In the genomic region with DNA sequence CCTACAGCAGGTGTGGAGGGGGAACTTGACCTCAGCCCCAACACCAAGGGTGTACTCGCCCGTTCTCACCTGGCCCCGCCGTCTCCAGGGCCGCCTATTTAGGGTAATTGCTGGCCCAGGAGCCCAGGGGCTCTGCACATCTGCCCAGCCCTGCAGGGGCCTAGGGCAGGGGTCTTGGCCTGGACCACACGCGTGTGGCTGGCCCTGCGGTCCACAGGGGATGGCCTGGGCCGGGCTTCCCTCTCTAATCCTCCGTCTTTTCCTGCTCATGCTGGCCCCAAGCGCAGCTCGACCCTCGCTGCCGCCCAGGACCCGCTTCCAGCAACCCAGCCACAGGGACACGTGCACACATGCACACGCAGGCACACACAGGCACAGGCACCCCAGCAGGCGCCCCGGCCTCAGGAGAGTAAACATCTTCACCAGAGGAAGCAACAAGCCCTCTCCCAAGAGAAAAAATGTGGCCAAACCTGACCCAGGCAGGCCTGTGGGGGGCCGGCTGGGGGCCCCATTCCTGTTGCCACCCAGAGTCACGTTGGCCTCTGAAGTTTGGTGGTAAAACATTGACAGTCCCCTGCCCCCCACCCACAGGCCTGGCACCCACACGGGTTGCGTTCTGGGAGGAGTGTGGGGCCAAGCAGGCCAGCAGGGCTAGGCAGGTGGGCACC, we compare ENCODE assay signal across 1 cellular context.
TF ChIP-seq lines count a peak whose summit lies in the region.

No MANE protein-coding gene starts in this region.

TF ChIP-seq in HepG2, 621 proteins besides CTCF, POLR2A, EP300 and RAD21 (continued from another document and continues in another):
- TF ChIP-seq, protein P1, sequence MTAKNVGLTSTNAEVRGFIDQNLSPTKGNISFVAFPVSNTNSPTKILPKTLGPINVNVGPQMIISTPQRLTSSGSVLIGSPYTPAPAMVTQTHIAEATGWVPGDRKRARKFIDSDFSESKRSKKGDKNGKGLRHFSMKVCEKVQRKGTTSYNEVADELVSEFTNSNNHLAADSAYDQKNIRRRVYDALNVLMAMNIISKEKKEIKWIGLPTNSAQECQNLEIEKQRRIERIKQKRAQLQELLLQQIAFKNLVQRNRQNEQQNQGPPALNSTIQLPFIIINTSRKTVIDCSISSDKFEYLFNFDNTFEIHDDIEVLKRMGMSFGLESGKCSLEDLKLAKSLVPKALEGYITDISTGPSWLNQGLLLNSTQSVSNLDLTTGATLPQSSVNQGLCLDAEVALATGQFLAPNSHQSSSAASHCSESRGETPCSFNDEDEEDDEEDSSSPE (CRISPR knock-in tag; IDR thresholded peaks at IDR 0.05) = peak; percentile 50; the same call in 1 of the 2 replicates
- TF ChIP-seq NKX3-1 (CRISPR knock-in tag; IDR thresholded peaks at IDR 0.05) (0 out of 2 replicates have a peak, but pooled peaks have one; percentile 28), MYC (CRISPR knock-in tag; IDR thresholded peaks at IDR 0.05; ENCODE audit: borderline replicate concordance) (peak; percentile 72; the same call in 1 of the 2 replicates), AGO1 (IDR thresholded peaks at IDR 0.05; ENCODE audit: low read depth, low read length, poor library complexity, severe bottlenecking) (peak; percentile 89), POLR2AphosphoS5 (IDR thresholded peaks at IDR 0.05; ENCODE audit: low read depth, low read length) (peak; percentile 51), SNAI1 (CRISPR knock-in tag; IDR thresholded peaks at IDR 0.05; ENCODE audit: borderline replicate concordance) (0 out of 2 replicates have a peak, but pooled peaks have one; percentile 80), FOXK1 (CRISPR knock-in tag; IDR thresholded peaks at IDR 0.05; ENCODE audit: borderline replicate concordance, low read depth) (no peak), PHF8 (CRISPR knock-in tag; IDR thresholded peaks at IDR 0.05) (no peak; the same call in 1 of the 2 replicates), ZNF317 (CRISPR knock-in tag; IDR thresholded peaks at IDR 0.05) (peak; percentile 17; the same call in 1 of the 2 replicates), ZNF460 (CRISPR knock-in tag; IDR thresholded peaks at IDR 0.05; ENCODE audit: borderline replicate concordance) (no peak), POLR2G (IDR thresholded peaks at IDR 0.05; ENCODE audit: low read depth, low read length) (peak; percentile 60), BRD4 (CRISPR knock-in tag; IDR thresholded peaks at IDR 0.05) (0 out of 2 replicates have a peak, but pooled peaks have one; percentile 34), AKAP8 (CRISPR knock-in tag; IDR thresholded peaks at IDR 0.05) (peak; percentile 58; the same call in 1 of the 2 replicates), SIX1 (CRISPR knock-in tag; IDR thresholded peaks at IDR 0.05; ENCODE audit: borderline replicate concordance) (no peak), NCOA1 (CRISPR knock-in tag; IDR thresholded peaks at IDR 0.05) (peak; percentile 70; the same call in 1 of the 2 replicates), ZNF446 (CRISPR knock-in tag; IDR thresholded peaks at IDR 0.05) (peak; percentile 84; the same call in 1 of the 2 replicates), ARID2 (CRISPR knock-in tag; IDR thresholded peaks at IDR 0.05; ENCODE audit: borderline replicate concordance) (no peak; the same call in 1 of the 2 replicates), ZNF337 (CRISPR knock-in tag; IDR thresholded peaks at IDR 0.05; ENCODE audit: borderline replicate concordance, low read depth) (no peak), CREM (IDR thresholded peaks at IDR 0.05) (peak; percentile 42), CREM (CRISPR knock-in tag; IDR thresholded peaks at IDR 0.05) (no peak), ZNF33B (CRISPR knock-in tag; IDR thresholded peaks at IDR 0.05) (no peak; the same call in 1 of the 2 replicates), ZBTB7A (CRISPR knock-in tag; IDR thresholded peaks at IDR 0.05) (peak; percentile 66), TEAD3 (CRISPR knock-in tag; optimal IDR thresholded peaks at IDR 0.05; ENCODE audit: borderline replicate concordance) (peak; percentile 33), ZSCAN30 (CRISPR knock-in tag; IDR thresholded peaks at IDR 0.05) (no peak), ZNF333 (CRISPR knock-in tag; IDR thresholded peaks at IDR 0.05; ENCODE audit: borderline replicate concordance) (peak; percentile 85; the same call in 1 of the 2 replicates), PCBP2 (optimal IDR thresholded peaks at IDR 0.05; ENCODE audit: low read depth, low read length, poor library complexity, severe bottlenecking) (no peak), ZNF792 (CRISPR knock-in tag; IDR thresholded peaks at IDR 0.05) (0 out of 2 replicates have a peak, but pooled peaks have one; percentile 20), KAT7 (CRISPR knock-in tag; IDR thresholded peaks at IDR 0.05; ENCODE audit: borderline replicate concordance) (0 out of 2 replicates have a peak, but pooled peaks have one; percentile 17), PITX1 (CRISPR knock-in tag; IDR thresholded peaks at IDR 0.05) (0 out of 2 replicates have a peak, but pooled peaks have one; percentile 14), YEATS4 (CRISPR knock-in tag; IDR thresholded peaks at IDR 0.05; ENCODE audit: borderline replicate concordance) (no peak), ZNF747 (CRISPR knock-in tag; IDR thresholded peaks at IDR 0.05; ENCODE audit: borderline replicate concordance) (peak; percentile 73; the same call in 1 of the 2 replicates)
- TF ChIP-seq, protein P2, sequence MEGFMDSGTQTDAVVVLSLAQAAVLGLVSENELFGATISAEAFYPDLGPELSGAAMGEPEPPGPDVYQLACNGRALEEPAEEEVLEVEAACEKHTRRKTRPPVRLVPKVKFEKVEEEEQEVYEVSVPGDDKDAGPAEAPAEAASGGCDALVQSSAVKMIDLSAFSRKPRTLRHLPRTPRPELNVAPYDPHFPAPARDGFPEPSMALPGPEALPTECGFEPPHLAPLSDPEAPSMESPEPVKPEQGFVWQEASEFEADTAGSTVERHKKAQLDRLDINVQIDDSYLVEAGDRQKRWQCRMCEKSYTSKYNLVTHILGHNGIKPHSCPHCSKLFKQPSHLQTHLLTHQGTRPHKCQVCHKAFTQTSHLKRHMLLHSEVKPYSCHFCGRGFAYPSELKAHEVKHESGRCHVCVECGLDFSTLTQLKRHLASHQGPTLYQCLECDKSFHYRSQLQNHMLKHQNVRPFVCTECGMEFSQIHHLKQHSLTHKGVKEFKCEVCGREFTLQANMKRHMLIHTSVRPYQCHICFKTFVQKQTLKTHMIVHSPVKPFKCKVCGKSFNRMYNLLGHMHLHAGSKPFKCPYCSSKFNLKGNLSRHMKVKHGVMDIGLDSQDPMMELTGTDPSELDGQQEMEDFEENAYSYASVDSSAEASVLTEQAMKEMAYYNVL (CRISPR knock-in tag; IDR thresholded peaks at IDR 0.05; ENCODE audit: borderline replicate concordance) = peak; percentile 37
- TF ChIP-seq, protein P3, sequence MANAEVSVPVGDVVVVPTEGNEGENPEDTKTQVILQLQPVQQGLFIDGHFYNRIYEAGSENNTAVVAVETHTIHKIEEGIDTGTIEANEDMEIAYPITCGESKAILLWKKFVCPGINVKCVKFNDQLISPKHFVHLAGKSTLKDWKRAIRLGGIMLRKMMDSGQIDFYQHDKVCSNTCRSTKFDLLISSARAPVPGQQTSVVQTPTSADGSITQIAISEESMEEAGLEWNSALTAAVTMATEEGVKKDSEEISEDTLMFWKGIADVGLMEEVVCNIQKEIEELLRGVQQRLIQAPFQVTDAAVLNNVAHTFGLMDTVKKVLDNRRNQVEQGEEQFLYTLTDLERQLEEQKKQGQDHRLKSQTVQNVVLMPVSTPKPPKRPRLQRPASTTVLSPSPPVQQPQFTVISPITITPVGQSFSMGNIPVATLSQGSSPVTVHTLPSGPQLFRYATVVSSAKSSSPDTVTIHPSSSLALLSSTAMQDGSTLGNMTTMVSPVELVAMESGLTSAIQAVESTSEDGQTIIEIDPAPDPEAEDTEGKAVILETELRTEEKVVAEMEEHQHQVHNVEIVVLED (CRISPR knock-in tag; IDR thresholded peaks at IDR 0.05; ENCODE audit: borderline replicate concordance) = no peak
- TF ChIP-seq, protein P4, sequence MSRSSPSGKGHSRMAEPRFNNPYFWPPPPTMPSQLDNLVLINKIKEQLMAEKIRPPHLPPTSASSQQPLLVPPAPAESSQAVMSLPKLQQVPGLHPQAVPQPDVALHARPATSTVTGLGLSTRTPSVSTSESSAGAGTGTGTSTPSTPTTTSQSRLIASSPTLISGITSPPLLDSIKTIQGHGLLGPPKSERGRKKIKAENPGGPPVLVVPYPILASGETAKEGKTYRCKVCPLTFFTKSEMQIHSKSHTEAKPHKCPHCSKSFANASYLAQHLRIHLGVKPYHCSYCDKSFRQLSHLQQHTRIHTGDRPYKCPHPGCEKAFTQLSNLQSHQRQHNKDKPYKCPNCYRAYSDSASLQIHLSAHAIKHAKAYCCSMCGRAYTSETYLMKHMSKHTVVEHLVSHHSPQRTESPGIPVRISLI (CRISPR knock-in tag; IDR thresholded peaks at IDR 0.05; ENCODE audit: borderline replicate concordance) = peak; percentile 41; the same call in 1 of the 2 replicates
- TF ChIP-seq, protein P5, sequence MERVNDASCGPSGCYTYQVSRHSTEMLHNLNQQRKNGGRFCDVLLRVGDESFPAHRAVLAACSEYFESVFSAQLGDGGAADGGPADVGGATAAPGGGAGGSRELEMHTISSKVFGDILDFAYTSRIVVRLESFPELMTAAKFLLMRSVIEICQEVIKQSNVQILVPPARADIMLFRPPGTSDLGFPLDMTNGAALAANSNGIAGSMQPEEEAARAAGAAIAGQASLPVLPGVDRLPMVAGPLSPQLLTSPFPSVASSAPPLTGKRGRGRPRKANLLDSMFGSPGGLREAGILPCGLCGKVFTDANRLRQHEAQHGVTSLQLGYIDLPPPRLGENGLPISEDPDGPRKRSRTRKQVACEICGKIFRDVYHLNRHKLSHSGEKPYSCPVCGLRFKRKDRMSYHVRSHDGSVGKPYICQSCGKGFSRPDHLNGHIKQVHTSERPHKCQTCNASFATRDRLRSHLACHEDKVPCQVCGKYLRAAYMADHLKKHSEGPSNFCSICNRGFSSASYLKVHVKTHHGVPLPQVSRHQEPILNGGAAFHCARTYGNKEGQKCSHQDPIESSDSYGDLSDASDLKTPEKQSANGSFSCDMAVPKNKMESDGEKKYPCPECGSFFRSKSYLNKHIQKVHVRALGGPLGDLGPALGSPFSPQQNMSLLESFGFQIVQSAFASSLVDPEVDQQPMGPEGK (CRISPR knock-in tag; IDR thresholded peaks at IDR 0.05) = peak; percentile 97
- TF ChIP-seq, protein P6, sequence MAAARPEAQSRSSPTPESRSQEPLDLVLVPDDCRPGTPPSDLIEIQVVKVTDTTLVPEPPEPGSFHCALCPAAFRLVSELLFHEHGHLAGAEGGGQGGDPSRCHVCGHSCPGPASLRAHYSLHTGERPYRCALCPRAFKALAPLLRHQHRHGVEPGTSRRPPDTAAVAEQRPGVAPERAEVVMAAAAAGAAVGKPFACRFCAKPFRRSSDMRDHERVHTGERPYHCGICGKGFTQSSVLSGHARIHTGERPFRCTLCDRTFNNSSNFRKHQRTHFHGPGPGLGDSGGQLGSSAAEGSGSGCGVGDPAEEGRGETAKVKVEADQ (CRISPR knock-in tag; IDR thresholded peaks at IDR 0.05; ENCODE audit: borderline replicate concordance) = 0 out of 2 replicates have a peak, but pooled peaks have one; percentile 5
- TF ChIP-seq, protein P7, sequence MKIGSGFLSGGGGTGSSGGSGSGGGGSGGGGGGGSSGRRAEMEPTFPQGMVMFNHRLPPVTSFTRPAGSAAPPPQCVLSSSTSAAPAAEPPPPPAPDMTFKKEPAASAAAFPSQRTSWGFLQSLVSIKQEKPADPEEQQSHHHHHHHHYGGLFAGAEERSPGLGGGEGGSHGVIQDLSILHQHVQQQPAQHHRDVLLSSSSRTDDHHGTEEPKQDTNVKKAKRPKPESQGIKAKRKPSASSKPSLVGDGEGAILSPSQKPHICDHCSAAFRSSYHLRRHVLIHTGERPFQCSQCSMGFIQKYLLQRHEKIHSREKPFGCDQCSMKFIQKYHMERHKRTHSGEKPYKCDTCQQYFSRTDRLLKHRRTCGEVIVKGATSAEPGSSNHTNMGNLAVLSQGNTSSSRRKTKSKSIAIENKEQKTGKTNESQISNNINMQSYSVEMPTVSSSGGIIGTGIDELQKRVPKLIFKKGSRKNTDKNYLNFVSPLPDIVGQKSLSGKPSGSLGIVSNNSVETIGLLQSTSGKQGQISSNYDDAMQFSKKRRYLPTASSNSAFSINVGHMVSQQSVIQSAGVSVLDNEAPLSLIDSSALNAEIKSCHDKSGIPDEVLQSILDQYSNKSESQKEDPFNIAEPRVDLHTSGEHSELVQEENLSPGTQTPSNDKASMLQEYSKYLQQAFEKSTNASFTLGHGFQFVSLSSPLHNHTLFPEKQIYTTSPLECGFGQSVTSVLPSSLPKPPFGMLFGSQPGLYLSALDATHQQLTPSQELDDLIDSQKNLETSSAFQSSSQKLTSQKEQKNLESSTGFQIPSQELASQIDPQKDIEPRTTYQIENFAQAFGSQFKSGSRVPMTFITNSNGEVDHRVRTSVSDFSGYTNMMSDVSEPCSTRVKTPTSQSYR (CRISPR knock-in tag; IDR thresholded peaks at IDR 0.05; ENCODE audit: borderline replicate concordance) = peak; percentile 20; the same call in 1 of the 2 replicates
- TF ChIP-seq, protein P8, sequence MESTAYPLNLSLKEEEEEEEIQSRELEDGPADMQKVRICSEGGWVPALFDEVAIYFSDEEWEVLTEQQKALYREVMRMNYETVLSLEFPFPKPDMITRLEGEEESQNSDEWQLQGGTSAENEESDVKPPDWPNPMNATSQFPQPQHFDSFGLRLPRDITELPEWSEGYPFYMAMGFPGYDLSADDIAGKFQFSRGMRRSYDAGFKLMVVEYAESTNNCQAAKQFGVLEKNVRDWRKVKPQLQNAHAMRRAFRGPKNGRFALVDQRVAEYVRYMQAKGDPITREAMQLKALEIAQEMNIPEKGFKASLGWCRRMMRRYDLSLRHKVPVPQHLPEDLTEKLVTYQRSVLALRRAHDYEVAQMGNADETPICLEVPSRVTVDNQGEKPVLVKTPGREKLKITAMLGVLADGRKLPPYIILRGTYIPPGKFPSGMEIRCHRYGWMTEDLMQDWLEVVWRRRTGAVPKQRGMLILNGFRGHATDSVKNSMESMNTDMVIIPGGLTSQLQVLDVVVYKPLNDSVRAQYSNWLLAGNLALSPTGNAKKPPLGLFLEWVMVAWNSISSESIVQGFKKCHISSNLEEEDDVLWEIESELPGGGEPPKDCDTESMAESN (CRISPR knock-in tag; conservative IDR thresholded peaks at IDR 0.05) = peak; percentile 72
- TF ChIP-seq, protein P9, sequence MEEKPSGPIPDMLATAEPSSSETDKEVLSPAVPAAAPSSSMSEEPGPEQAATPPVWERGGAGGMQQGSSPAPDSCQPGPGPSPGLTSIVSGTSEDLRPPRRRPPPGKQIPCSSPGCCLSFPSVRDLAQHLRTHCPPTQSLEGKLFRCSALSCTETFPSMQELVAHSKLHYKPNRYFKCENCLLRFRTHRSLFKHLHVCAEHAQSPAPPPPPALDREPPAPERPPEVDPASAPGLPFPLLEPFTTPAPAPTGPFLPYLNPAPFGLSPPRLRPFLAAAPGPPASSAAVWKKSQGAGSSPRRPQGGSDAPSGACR (CRISPR knock-in tag; IDR thresholded peaks at IDR 0.05) = peak; percentile 68
- TF ChIP-seq, protein P10, sequence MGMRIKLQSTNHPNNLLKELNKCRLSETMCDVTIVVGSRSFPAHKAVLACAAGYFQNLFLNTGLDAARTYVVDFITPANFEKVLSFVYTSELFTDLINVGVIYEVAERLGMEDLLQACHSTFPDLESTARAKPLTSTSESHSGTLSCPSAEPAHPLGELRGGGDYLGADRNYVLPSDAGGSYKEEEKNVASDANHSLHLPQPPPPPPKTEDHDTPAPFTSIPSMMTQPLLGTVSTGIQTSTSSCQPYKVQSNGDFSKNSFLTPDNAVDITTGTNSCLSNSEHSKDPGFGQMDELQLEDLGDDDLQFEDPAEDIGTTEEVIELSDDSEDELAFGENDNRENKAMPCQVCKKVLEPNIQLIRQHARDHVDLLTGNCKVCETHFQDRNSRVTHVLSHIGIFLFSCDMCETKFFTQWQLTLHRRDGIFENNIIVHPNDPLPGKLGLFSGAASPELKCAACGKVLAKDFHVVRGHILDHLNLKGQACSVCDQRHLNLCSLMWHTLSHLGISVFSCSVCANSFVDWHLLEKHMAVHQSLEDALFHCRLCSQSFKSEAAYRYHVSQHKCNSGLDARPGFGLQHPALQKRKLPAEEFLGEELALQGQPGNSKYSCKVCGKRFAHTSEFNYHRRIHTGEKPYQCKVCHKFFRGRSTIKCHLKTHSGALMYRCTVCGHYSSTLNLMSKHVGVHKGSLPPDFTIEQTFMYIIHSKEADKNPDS (CRISPR knock-in tag; IDR thresholded peaks at IDR 0.05) = 0 out of 2 replicates have a peak, but pooled peaks have one; percentile 53
